Comparison of ENCODE assay signal across 25 cellular contexts in genomic region chr6:46172176-46172575, GRCh38. TPM values are rescaled to one million over a fixed set of nuclear protein-coding genes. Genes with fewer than 3 reads are reported as not detected.
"Had no signal": no experiment of that assay in that cellular context is flagged by ENCODE, and none has a peak within 500 bp of the region (broad histone marks: within the 10 kb centered on the region; RNA-seq: fewer than 3 reads in every experiment).

No MANE protein-coding gene starts in this region.

- H3K27ac ChIP-seq: brain microvascular endothelial cell, left lung, sigmoid colon, upper lobe of right lung had no signal

- H3K27me3 ChIP-seq: upper lobe of right lung had no signal

- H3K4me3 ChIP-seq: left lung, lung, sigmoid colon, upper lobe of right lung had no signal

- DNase-seq: activated CD4-positive, alpha-beta memory T cell treated with anti-CD3 and anti-CD28 coated beads for 36 hours; activated CD4-positive, alpha-beta T cell treated with anti-CD3 and anti-CD28 coated beads for 4 hours; activated CD4-positive, CD25-positive, alpha-beta regulatory T cell; activated effector memory CD4-positive, alpha-beta T cell treated with anti-CD3 and anti-CD28 coated beads, Interleukin-2, amount 50 U/mL, for 16 hours; activated naive CD4-positive, alpha-beta T cell treated with anti-CD3 and anti-CD28 coated beads, Interleukin-2, amount 10 ng/mL, durations not matched to agents 7 days and 5 days; activated naive CD8-positive, alpha-beta T cell treated with anti-CD3 and anti-CD28 coated beads, Interleukin-2, amount 50 U/mL, for 24 hours; activated T-cell treated with anti-CD3 and anti-CD28 coated beads, Interleukin-2, amount 50 U/mL, for 72 hours; brain microvascular endothelial cell; caudate nucleus; effector CD4-positive, alpha-beta T cell; kidney glomerular epithelial cell; left lung; naive thymus-derived CD8-positive, alpha-beta T cell; occipital lobe; posterior cingulate gyrus; retina; sigmoid colon; spleen; stimulated activated CD4-positive, alpha-beta T cell treated with anti-CD3 and anti-CD28 coated beads, Interleukin-4, amount 100 ng/mL, for 1 hour; T1000; upper lobe of right lung had no signal

- H3K4me1 ChIP-seq: upper lobe of right lung had no signal

- H3K9me3 Mint-ChIP-seq: activated CD4-positive, alpha-beta memory T cell treated with anti-CD3 and anti-CD28 coated beads for 36 hours; activated naive CD4-positive, alpha-beta T cell treated with anti-CD3 and anti-CD28 coated beads, Interleukin-2, amount 10 ng/mL, durations not matched to agents 7 days and 5 days; activated naive CD8-positive, alpha-beta T cell treated with anti-CD3 and anti-CD28 coated beads, Interleukin-2, amount 50 U/mL, for 24 hours; activated T-cell treated with anti-CD3 and anti-CD28 coated beads, Interleukin-2, amount 50 U/mL, for 72 hours; dendritic cell treated with granulocyte-macrophage colony-stimulating factor and Interleukin-4, amounts not matched to agents 40 ng/mL and 50 ng/mL, for 4 days; naive thymus-derived CD8-positive, alpha-beta T cell; T-helper 1 cell treated with Interleukin-12 subunit alpha and Interleukin-12 subunit beta and Interleukin-4 antibody, amounts not matched to agents 30 μg/mL and 1 μg/mL, for 36 hours had no signal

- H3K9me3 ChIP-seq: left lung, sigmoid colon, spleen, upper lobe of right lung had no signal

- H3K4me3 Mint-ChIP-seq: activated CD4-positive, alpha-beta memory T cell treated with anti-CD3 and anti-CD28 coated beads for 36 hours; activated naive CD4-positive, alpha-beta T cell treated with anti-CD3 and anti-CD28 coated beads, Interleukin-2, amount 10 ng/mL, durations not matched to agents 7 days and 5 days; dendritic cell treated with granulocyte-macrophage colony-stimulating factor and Interleukin-4, amounts not matched to agents 40 ng/mL and 50 ng/mL, for 4 days; T-helper 1 cell treated with Interleukin-12 subunit alpha and Interleukin-12 subunit beta and Interleukin-4 antibody, amounts not matched to agents 30 μg/mL and 1 μg/mL, for 36 hours had no signal

- H3K36me3 Mint-ChIP-seq: activated CD4-positive, alpha-beta memory T cell treated with anti-CD3 and anti-CD28 coated beads for 36 hours; activated naive CD4-positive, alpha-beta T cell treated with anti-CD3 and anti-CD28 coated beads, Interleukin-2, amount 10 ng/mL, durations not matched to agents 7 days and 5 days; naive thymus-derived CD8-positive, alpha-beta T cell had no signal

- H3K36me3 ChIP-seq: brain microvascular endothelial cell, left lung, sigmoid colon, spleen, upper lobe of right lung had no signal

- ATAC-seq: activated naive CD8-positive, alpha-beta T cell treated with anti-CD3 and anti-CD28 coated beads, Interleukin-2, amount 50 U/mL, for 24 hours; activated T-cell treated with anti-CD3 and anti-CD28 coated beads, Interleukin-2, amount 50 U/mL, for 72 hours; left lung; naive thymus-derived CD8-positive, alpha-beta T cell; upper lobe of right lung had no signal

- H3K27ac Mint-ChIP-seq: activated CD4-positive, alpha-beta memory T cell treated with anti-CD3 and anti-CD28 coated beads for 36 hours; activated naive CD4-positive, alpha-beta T cell treated with anti-CD3 and anti-CD28 coated beads, Interleukin-2, amount 10 ng/mL, durations not matched to agents 7 days and 5 days; activated naive CD8-positive, alpha-beta T cell treated with anti-CD3 and anti-CD28 coated beads, Interleukin-2, amount 50 U/mL, for 24 hours; activated T-cell treated with anti-CD3 and anti-CD28 coated beads, Interleukin-2, amount 50 U/mL, for 72 hours; dendritic cell treated with granulocyte-macrophage colony-stimulating factor and Interleukin-4, amounts not matched to agents 40 ng/mL and 50 ng/mL, for 4 days; T-helper 1 cell treated with Interleukin-12 subunit alpha and Interleukin-12 subunit beta and Interleukin-4 antibody, amounts not matched to agents 30 μg/mL and 1 μg/mL, for 36 hours had no signal

RNA-seq across cellular contexts. Expression of gene ENPP5, which starts 1.4 kb away (rescaled TPM):
- total RNA-seq: glomerular endothelial cell had no signal
